ENCODE assay signal across 20 cellular contexts in the genomic region with DNA sequence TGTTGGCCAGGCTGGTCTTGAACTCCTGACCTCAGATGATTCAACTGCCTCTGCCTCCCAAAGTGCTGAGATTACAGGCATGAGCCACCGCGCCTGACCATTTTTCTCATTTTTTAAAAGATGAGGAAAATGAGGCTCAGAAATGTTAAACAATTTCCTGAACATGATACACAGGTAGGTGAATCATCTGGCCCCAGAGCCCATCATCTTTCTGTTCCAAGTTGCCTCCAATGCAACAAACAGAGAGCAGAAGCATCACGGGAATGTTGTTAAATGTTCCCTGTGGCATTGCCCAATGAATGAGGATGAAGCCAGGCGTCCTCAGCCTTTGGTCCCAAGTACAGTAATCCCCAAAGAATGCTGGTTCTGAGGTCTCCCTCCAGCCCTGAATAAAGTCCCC. TPM values are rescaled to one million over a fixed set of nuclear protein-coding genes. Genes with fewer than 3 reads are reported as not detected.
DNase-seq lines count a peak whose midpoint lies in the region; ATAC-seq and TF ChIP-seq lines count a peak whose summit lies in the region.
"Had no signal": no experiment of that assay in that cellular context is flagged by ENCODE, and none has a peak within 500 bp of the region (broad histone marks: within the 10 kb centered on the region; RNA-seq: fewer than 3 reads in every experiment).

No MANE protein-coding gene starts in this region.

- H3K79me2 ChIP-seq in ACC112 (ENCODE audit: control insufficient read depth, insufficient read depth, low read length, unreplicated experiment): no peaks in the 10 kb centered on the region
- H3K79me2 ChIP-seq: parathyroid adenoma had no signal

- TF ChIP-seq CTCF in HFFc6 (IDR thresholded peaks at IDR 0.05) (no peak), prostate gland (IDR thresholded peaks at IDR 0.05) (no peak)

- H3K27me3 ChIP-seq in ACC112 (ENCODE audit: insufficient read depth, low read length) (no peaks in the 10 kb centered on the region), prostate gland (replicated peaks; ENCODE audit: insufficient read depth) (no peaks in the 10 kb centered on the region)
- H3K27me3 ChIP-seq: transverse colon had no signal

- H3K4me3 ChIP-seq in ACC112 (ENCODE audit: low read depth, low read length) (no peak overlapping the region), prostate gland (no peak overlapping the region)
- H3K4me3 ChIP-seq: PC-9, transverse colon had no signal

- H3K27me3 Mint-ChIP-seq in HFFc6 (ENCODE audit: insufficient read depth): peaks cover 6% of the 10 kb centered on the region

- no peaks in the 10 kb centered on the region for H3K9me3 Mint-ChIP-seq in HFFc6
- H3K9me3 Mint-ChIP-seq: activated CD4-positive, alpha-beta T cell treated with anti-CD3 and anti-CD28 coated beads, Interleukin-2, amount 10 ng/mL, durations not matched to agents 7 days and 5 days; activated T-helper 1 cell treated with anti-CD3 and anti-CD28 coated beads, Interleukin-12 subunit alpha, Interleukin-12 subunit beta, Interleukin-2, Interleukin-4 antibody, amounts not matched to agents 30 ng/mL and 10 ng/mL and 1 ng/mL, durations not matched to agents 14 hours and 24 hours and 36 hours; effector memory CD8-positive, alpha-beta T cell had no signal

- no peaks in the 10 kb centered on the region for H3K9me3 ChIP-seq in prostate gland
- H3K9me3 ChIP-seq: transverse colon had no signal

- DNase-seq in HFFc6 (peak; percentile 88), amniotic stem cell (lab: John Stamatoyannopoulos, UW) (peak; percentile 40), hepatic stellate cell (ENCODE audit: low spot score) (peak; percentile 52), prostate gland (ENCODE audit: low spot score) (no peak), DMS153 (lab: John Stamatoyannopoulos, UW) (no peak), DMS 273 (lab: John Stamatoyannopoulos, UW; ENCODE audit: unreplicated experiment) (no peak)
- DNase-seq: activated CD4-positive, alpha-beta T cell treated with anti-CD3 and anti-CD28 coated beads, Interleukin-2, amount 10 ng/mL, durations not matched to agents 7 days and 5 days; aorta; DND-41; effector memory CD8-positive, alpha-beta T cell; mesendoderm; NCI-H1092 treated with DMSO at 0.1 percent for 48 hours; T-helper 1 cell; transverse colon had no signal

- H3K27ac ChIP-seq in ACC112 (ENCODE audit: low read depth, low read length) (peak overlapping the region; percentile 99), prostate gland (no peak overlapping the region)
- H3K27ac ChIP-seq: parathyroid adenoma, transverse colon had no signal

- no peak overlapping the region for H2AFZ ChIP-seq in ACC112 (ENCODE audit: low read length, unreplicated experiment)
- H2AFZ ChIP-seq: parathyroid adenoma, PC-9 had no signal

- peaks cover 27% of the 10 kb centered on the region for H3K4me1 ChIP-seq in ACC112 (ENCODE audit: control insufficient read depth, insufficient read depth, low read length, unreplicated experiment)
- no peaks in the 10 kb centered on the region for H3K4me1 ChIP-seq in prostate gland (replicated peaks)
- H3K4me1 ChIP-seq: parathyroid adenoma, transverse colon had no signal

- ATAC-seq in GM21367 (IDR thresholded peaks at IDR 0.05; ENCODE audit: unreplicated experiment): no peak
- ATAC-seq: effector memory CD8-positive, alpha-beta T cell had no signal

- WGBS in prostate gland: 86% methylated on average over 4 of the region's 4 CpGs

- H3K27ac Mint-ChIP-seq in HFFc6: peak overlapping the region; percentile 95
- H3K27ac Mint-ChIP-seq: activated CD4-positive, alpha-beta T cell treated with anti-CD3 and anti-CD28 coated beads, Interleukin-2, amount 10 ng/mL, durations not matched to agents 7 days and 5 days; activated T-helper 1 cell treated with anti-CD3 and anti-CD28 coated beads, Interleukin-12 subunit alpha, Interleukin-12 subunit beta, Interleukin-2, Interleukin-4 antibody, amounts not matched to agents 30 ng/mL and 10 ng/mL and 1 ng/mL, durations not matched to agents 14 hours and 24 hours and 36 hours; effector memory CD8-positive, alpha-beta T cell had no signal

- peak overlapping the region; percentile 51; the same call in 1 of the 2 replicates for H3K4me3 Mint-ChIP-seq in HFFc6
- H3K4me3 Mint-ChIP-seq: activated CD4-positive, alpha-beta T cell treated with anti-CD3 and anti-CD28 coated beads, Interleukin-2, amount 10 ng/mL, durations not matched to agents 7 days and 5 days; activated T-helper 1 cell treated with anti-CD3 and anti-CD28 coated beads, Interleukin-12 subunit alpha, Interleukin-12 subunit beta, Interleukin-2, Interleukin-4 antibody, amounts not matched to agents 30 ng/mL and 10 ng/mL and 1 ng/mL, durations not matched to agents 14 hours and 24 hours and 36 hours; effector memory CD8-positive, alpha-beta T cell had no signal

- peaks cover 55% of the 10 kb centered on the region for H3K4me1 Mint-ChIP-seq in HFFc6 (ENCODE audit: low read depth)

- intact Hi-C loops in prostate gland (cut with DNase I): loop anchor here (10.0 kb wide), 1 partner anchor 263 kb away; no protein-coding TSS in a partner anchor

- peaks cover 8% of the 10 kb centered on the region; the same call in 1 of the 2 replicates for H3K36me3 Mint-ChIP-seq in HFFc6 (ENCODE audit: low read depth)

- no peaks in the 10 kb centered on the region for H3K36me3 ChIP-seq in ACC112 (ENCODE audit: insufficient read depth, low read length)
- H3K36me3 ChIP-seq in prostate gland: no peaks in the 10 kb centered on the region
- H3K36me3 ChIP-seq: transverse colon had no signal

- no peak for TF ChIP-seq POLR2A in prostate gland (IDR thresholded peaks at IDR 0.05)

RNA-seq across cellular contexts. Expression of a gene that starts 31.3 kb away (rescaled TPM):
- 1,000 to 10,000 TPM in 4 of 6 experiments, 100 to 1,000 TPM in 2; 934 to 1,075 (median 1,012) TPM for total RNA-seq in HFFc6 (2021; fragmentation: NEBNext Ultra II Directional; extraction: Animal tissue kit (Norgen Biotek cat#: 25700))
- total RNA-seq in prostate gland: 100 to 1,000 TPM; 251 to 263 TPM

RNA-seq across cellular contexts. Expression of a gene that starts 36.9 kb away (rescaled TPM):
- 1 to 10 TPM in 4 of 6 experiments, under 1 TPM in 2; 0.35 to 2.2 (median 1.5) TPM for total RNA-seq in HFFc6 (2021; fragmentation: NEBNext Ultra II Directional; extraction: Animal tissue kit (Norgen Biotek cat#: 25700))
- total RNA-seq in prostate gland: not detected
- total RNA-seq: activated CD4-positive, alpha-beta T cell treated with anti-CD3 and anti-CD28 coated beads, Interleukin-2, amount 10 ng/mL, durations not matched to agents 7 days and 5 days; activated T-helper 1 cell treated with anti-CD3 and anti-CD28 coated beads, Interleukin-12 subunit alpha, Interleukin-12 subunit beta, Interleukin-2, Interleukin-4 antibody, amounts not matched to agents 30 ng/mL and 10 ng/mL and 1 ng/mL, durations not matched to agents 14 hours and 24 hours and 36 hours; aorta; HT-29; PC-9 had no signal

Comparison
In these comparisons a context has a peak if more than half of its experiments do, and no peak if none do; other contexts are left out.
1. DNase-seq: peak in HFFc6 (single experiment), amniotic stem cell (single experiment) and hepatic stellate cell (single experiment); none in prostate gland (single experiment), DMS153 (single experiment) and DMS 273 (single experiment).